ENCODE assay signal across 3 cellular contexts in the genomic region with DNA sequence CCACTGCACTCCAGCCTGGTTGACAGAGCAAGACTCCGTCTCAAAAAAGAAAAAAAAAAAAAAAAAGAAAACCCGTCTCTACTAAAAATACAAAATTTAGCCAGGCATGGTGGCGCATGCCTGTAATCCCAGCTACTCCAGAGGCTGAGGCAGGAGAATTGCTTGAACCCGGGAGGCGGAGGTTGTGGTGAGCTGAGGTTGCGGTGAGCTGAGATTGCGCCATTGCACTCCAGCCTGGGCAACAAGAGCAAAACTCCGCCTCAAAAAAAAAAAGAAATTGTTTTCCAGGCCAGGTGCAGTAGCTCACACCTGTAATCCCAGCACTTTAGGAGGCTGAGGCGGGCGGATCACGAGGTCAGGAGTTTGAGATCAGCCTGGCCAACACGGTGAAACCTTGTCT. TPM values are rescaled to one million over a fixed set of nuclear protein-coding genes. Genes with fewer than 3 reads are reported as not detected.
"Had no signal": no experiment of that assay in that cellular context is flagged by ENCODE, and none has a peak within 500 bp of the region (broad histone marks: within the 10 kb centered on the region; RNA-seq: fewer than 3 reads in every experiment).

No MANE protein-coding gene starts in this region.

RNA-seq across cellular contexts. Expression of gene C5AR2, which starts 54.6 kb away (rescaled TPM):
- total RNA-seq: H9, HT-29, IMR-90 had no signal
